In genomic region chr17:16428098-16428882, GRCh38 we compare ENCODE assay signal across 1 cellular context.
A peak's percentile ranks its signal among the peaks of the same experiment; 100 is the strongest.
TF ChIP-seq lines count a peak whose summit lies in the region.

No MANE protein-coding gene starts in this region.

TF ChIP-seq in HepG2, 621 proteins besides CTCF, POLR2A, EP300 and RAD21 (continued from another document and continues in another):
- TF ChIP-seq, protein P1, sequence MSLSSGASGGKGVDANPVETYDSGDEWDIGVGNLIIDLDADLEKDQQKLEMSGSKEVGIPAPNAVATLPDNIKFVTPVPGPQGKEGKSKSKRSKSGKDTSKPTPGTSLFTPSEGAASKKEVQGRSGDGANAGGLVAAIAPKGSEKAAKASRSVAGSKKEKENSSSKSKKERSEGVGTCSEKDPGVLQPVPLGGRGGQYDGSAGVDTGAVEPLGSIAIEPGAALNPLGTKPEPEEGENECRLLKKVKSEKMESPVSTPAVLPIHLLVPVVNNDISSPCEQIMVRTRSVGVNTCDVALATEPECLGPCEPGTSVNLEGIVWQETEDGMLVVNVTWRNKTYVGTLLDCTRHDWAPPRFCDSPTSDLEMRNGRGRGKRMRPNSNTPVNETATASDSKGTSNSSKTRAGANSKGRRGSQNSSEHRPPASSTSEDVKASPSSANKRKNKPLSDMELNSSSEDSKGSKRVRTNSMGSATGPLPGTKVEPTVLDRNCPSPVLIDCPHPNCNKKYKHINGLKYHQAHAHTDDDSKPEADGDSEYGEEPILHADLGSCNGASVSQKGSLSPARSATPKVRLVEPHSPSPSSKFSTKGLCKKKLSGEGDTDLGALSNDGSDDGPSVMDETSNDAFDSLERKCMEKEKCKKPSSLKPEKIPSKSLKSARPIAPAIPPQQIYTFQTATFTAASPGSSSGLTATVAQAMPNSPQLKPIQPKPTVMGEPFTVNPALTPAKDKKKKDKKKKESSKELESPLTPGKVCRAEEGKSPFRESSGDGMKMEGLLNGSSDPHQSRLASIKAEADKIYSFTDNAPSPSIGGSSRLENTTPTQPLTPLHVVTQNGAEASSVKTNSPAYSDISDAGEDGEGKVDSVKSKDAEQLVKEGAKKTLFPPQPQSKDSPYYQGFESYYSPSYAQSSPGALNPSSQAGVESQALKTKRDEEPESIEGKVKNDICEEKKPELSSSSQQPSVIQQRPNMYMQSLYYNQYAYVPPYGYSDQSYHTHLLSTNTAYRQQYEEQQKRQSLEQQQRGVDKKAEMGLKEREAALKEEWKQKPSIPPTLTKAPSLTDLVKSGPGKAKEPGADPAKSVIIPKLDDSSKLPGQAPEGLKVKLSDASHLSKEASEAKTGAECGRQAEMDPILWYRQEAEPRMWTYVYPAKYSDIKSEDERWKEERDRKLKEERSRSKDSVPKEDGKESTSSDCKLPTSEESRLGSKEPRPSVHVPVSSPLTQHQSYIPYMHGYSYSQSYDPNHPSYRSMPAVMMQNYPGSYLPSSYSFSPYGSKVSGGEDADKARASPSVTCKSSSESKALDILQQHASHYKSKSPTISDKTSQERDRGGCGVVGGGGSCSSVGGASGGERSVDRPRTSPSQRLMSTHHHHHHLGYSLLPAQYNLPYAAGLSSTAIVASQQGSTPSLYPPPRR (CRISPR knock-in tag; IDR thresholded peaks at IDR 0.05; ENCODE audit: borderline replicate concordance): peak; percentile 22; the same call in 1 of the 2 replicates
- TF ChIP-seq ETV6 (CRISPR knock-in tag; conservative IDR thresholded peaks at IDR 0.05) (no peak), ZNF546 (CRISPR knock-in tag; conservative IDR thresholded peaks at IDR 0.05) (no peak), ZSCAN25 (CRISPR knock-in tag; IDR thresholded peaks at IDR 0.05) (peak; percentile 76; the same call in 1 of the 2 replicates), ZNF570 (CRISPR knock-in tag; IDR thresholded peaks at IDR 0.05; ENCODE audit: borderline replicate concordance) (no peak), RBM39 (IDR thresholded peaks at IDR 0.05; ENCODE audit: low read depth, low read length, poor library complexity, severe bottlenecking) (no peak), HOXA7 (CRISPR knock-in tag; IDR thresholded peaks at IDR 0.05) (no peak), NFYB (CRISPR knock-in tag; IDR thresholded peaks at IDR 0.05) (peak; percentile 21; the same call in 1 of the 2 replicates), ZNF510 (CRISPR knock-in tag; IDR thresholded peaks at IDR 0.05; ENCODE audit: low read depth) (no peak), ZNF569 (CRISPR knock-in tag; IDR thresholded peaks at IDR 0.05; ENCODE audit: borderline replicate concordance) (no peak), ZNF652 (CRISPR knock-in tag; IDR thresholded peaks at IDR 0.05; ENCODE audit: borderline replicate concordance, low read depth) (no peak), POGZ (CRISPR knock-in tag; IDR thresholded peaks at IDR 0.05) (0 out of 2 replicates have a peak, but pooled peaks have one; percentile 30), ATF3 (CRISPR knock-in tag; IDR thresholded peaks at IDR 0.05) (no peak), MXI1 (IDR thresholded peaks at IDR 0.05; ENCODE audit: borderline replicate concordance, low read depth, low read length) (peak; percentile 25; the same call in 1 of the 3 replicates), ZNF329 (CRISPR knock-in tag; IDR thresholded peaks at IDR 0.05; ENCODE audit: low read depth) (no peak), HNF4G (IDR thresholded peaks at IDR 0.05; ENCODE audit: borderline replicate concordance, low read depth, low read length) (no peak), HNF4G (CRISPR knock-in tag; IDR thresholded peaks at IDR 0.05; ENCODE audit: borderline replicate concordance, low read depth) (0 out of 2 replicates have a peak, but pooled peaks have one; percentile 18), ATM (IDR thresholded peaks at IDR 0.05; ENCODE audit: borderline replicate concordance) (no peak), MAZ (IDR thresholded peaks at IDR 0.05; ENCODE audit: borderline replicate concordance, low read depth, low read length) (no peak), MAZ (CRISPR knock-in tag; IDR thresholded peaks at IDR 0.05; ENCODE audit: low read depth) (no peak), PATZ1 (CRISPR knock-in tag; IDR thresholded peaks at IDR 0.05) (peak; percentile 41; the same call in 1 of the 2 replicates), ZNF598 (CRISPR knock-in tag; IDR thresholded peaks at IDR 0.05; ENCODE audit: borderline replicate concordance) (no peak), KDM2A (CRISPR knock-in tag; IDR thresholded peaks at IDR 0.05; ENCODE audit: borderline replicate concordance, low read depth) (peak; percentile 52), ZNF547 (CRISPR knock-in tag; IDR thresholded peaks at IDR 0.05) (0 out of 2 replicates have a peak, but pooled peaks have one; percentile 40), BCL3 (CRISPR knock-in tag; IDR thresholded peaks at IDR 0.05) (peak; percentile 23; the same call in 1 of the 2 replicates), HNRNPLL (IDR thresholded peaks at IDR 0.05; ENCODE audit: low read depth, low read length, poor library complexity, severe bottlenecking) (no peak), HMGA1 (CRISPR knock-in tag; conservative IDR thresholded peaks at IDR 0.05) (no peak), KMT2B (CRISPR knock-in tag; IDR thresholded peaks at IDR 0.05) (0 out of 2 replicates have a peak, but pooled peaks have one; percentile 40), ZC3H4 (CRISPR knock-in tag; IDR thresholded peaks at IDR 0.05; ENCODE audit: borderline replicate concordance) (no peak), ZFY (CRISPR knock-in tag; IDR thresholded peaks at IDR 0.05) (peak; percentile 71), NFATC3 (CRISPR knock-in tag; IDR thresholded peaks at IDR 0.05) (no peak), MIXL1 (CRISPR knock-in tag; IDR thresholded peaks at IDR 0.05) (0 out of 2 replicates have a peak, but pooled peaks have one; percentile 40), ETV5 (CRISPR knock-in tag; IDR thresholded peaks at IDR 0.05; ENCODE audit: borderline replicate concordance) (no peak), ZSCAN22 (CRISPR knock-in tag; IDR thresholded peaks at IDR 0.05) (no peak), ZNF75D (CRISPR knock-in tag; IDR thresholded peaks at IDR 0.05; ENCODE audit: borderline replicate concordance) (no peak), THYN1 (CRISPR knock-in tag; IDR thresholded peaks at IDR 0.05; ENCODE audit: borderline replicate concordance, low read depth) (no peak), ZNF496 (CRISPR knock-in tag; IDR thresholded peaks at IDR 0.05; ENCODE audit: insufficient replicate concordance) (no peak), NBN (conservative IDR thresholded peaks at IDR 0.05) (no peak), PHF21A (CRISPR knock-in tag; IDR thresholded peaks at IDR 0.05) (peak; percentile 31; the same call in 1 of the 2 replicates), ZFP36L2 (CRISPR knock-in tag; IDR thresholded peaks at IDR 0.05) (no peak), KAT2B (IDR thresholded peaks at IDR 0.05; ENCODE audit: borderline replicate concordance, low read depth, low read length) (no peak)
- TF ChIP-seq, protein P2, sequence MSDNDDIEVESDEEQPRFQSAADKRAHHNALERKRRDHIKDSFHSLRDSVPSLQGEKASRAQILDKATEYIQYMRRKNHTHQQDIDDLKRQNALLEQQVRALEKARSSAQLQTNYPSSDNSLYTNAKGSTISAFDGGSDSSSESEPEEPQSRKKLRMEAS (IDR thresholded peaks at IDR 0.05): peak; percentile 97
- TF ChIP-seq, protein P3, sequence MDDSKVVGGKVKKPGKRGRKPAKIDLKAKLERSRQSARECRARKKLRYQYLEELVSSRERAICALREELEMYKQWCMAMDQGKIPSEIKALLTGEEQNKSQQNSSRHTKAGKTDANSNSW (CRISPR knock-in tag; IDR thresholded peaks at IDR 0.05; ENCODE audit: borderline replicate concordance): no peak
- TF ChIP-seq, protein P4, sequence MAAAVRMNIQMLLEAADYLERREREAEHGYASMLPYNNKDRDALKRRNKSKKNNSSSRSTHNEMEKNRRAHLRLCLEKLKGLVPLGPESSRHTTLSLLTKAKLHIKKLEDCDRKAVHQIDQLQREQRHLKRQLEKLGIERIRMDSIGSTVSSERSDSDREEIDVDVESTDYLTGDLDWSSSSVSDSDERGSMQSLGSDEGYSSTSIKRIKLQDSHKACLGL (CRISPR knock-in tag; IDR thresholded peaks at IDR 0.05): no peak
- TF ChIP-seq, protein P5, sequence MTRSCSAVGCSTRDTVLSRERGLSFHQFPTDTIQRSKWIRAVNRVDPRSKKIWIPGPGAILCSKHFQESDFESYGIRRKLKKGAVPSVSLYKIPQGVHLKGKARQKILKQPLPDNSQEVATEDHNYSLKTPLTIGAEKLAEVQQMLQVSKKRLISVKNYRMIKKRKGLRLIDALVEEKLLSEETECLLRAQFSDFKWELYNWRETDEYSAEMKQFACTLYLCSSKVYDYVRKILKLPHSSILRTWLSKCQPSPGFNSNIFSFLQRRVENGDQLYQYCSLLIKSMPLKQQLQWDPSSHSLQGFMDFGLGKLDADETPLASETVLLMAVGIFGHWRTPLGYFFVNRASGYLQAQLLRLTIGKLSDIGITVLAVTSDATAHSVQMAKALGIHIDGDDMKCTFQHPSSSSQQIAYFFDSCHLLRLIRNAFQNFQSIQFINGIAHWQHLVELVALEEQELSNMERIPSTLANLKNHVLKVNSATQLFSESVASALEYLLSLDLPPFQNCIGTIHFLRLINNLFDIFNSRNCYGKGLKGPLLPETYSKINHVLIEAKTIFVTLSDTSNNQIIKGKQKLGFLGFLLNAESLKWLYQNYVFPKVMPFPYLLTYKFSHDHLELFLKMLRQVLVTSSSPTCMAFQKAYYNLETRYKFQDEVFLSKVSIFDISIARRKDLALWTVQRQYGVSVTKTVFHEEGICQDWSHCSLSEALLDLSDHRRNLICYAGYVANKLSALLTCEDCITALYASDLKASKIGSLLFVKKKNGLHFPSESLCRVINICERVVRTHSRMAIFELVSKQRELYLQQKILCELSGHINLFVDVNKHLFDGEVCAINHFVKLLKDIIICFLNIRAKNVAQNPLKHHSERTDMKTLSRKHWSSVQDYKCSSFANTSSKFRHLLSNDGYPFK (CRISPR knock-in tag; IDR thresholded peaks at IDR 0.05; ENCODE audit: borderline replicate concordance): peak; percentile 31; the same call in 1 of the 2 replicates
- TF ChIP-seq, protein P6, sequence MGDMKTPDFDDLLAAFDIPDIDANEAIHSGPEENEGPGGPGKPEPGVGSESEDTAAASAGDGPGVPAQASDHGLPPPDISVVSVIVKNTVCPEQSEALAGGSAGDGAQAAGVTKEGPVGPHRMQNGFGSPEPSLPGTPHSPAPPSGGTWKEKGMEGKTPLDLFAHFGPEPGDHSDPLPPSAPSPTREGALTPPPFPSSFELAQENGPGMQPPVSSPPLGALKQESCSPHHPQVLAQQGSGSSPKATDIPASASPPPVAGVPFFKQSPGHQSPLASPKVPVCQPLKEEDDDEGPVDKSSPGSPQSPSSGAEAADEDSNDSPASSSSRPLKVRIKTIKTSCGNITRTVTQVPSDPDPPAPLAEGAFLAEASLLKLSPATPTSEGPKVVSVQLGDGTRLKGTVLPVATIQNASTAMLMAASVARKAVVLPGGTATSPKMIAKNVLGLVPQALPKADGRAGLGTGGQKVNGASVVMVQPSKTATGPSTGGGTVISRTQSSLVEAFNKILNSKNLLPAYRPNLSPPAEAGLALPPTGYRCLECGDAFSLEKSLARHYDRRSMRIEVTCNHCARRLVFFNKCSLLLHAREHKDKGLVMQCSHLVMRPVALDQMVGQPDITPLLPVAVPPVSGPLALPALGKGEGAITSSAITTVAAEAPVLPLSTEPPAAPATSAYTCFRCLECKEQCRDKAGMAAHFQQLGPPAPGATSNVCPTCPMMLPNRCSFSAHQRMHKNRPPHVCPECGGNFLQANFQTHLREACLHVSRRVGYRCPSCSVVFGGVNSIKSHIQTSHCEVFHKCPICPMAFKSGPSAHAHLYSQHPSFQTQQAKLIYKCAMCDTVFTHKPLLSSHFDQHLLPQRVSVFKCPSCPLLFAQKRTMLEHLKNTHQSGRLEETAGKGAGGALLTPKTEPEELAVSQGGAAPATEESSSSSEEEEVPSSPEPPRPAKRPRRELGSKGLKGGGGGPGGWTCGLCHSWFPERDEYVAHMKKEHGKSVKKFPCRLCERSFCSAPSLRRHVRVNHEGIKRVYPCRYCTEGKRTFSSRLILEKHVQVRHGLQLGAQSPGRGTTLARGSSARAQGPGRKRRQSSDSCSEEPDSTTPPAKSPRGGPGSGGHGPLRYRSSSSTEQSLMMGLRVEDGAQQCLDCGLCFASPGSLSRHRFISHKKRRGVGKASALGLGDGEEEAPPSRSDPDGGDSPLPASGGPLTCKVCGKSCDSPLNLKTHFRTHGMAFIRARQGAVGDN (CRISPR knock-in tag; IDR thresholded peaks at IDR 0.05): peak; percentile 99
- TF ChIP-seq, protein P7, sequence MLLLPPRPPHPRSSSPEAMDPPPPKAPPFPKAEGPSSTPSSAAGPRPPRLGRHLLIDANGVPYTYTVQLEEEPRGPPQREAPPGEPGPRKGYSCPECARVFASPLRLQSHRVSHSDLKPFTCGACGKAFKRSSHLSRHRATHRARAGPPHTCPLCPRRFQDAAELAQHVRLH (CRISPR knock-in tag; IDR thresholded peaks at IDR 0.05; ENCODE audit: borderline replicate concordance, low read depth): peak; percentile 55; the same call in 1 of the 2 replicates
- TF ChIP-seq, protein P8, sequence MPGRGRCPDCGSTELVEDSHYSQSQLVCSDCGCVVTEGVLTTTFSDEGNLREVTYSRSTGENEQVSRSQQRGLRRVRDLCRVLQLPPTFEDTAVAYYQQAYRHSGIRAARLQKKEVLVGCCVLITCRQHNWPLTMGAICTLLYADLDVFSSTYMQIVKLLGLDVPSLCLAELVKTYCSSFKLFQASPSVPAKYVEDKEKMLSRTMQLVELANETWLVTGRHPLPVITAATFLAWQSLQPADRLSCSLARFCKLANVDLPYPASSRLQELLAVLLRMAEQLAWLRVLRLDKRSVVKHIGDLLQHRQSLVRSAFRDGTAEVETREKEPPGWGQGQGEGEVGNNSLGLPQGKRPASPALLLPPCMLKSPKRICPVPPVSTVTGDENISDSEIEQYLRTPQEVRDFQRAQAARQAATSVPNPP (CRISPR knock-in tag; IDR thresholded peaks at IDR 0.05): peak; percentile 52; the same call in 1 of the 2 replicates
